11 cellular contexts compared by ENCODE assay signal in the genomic region with DNA sequence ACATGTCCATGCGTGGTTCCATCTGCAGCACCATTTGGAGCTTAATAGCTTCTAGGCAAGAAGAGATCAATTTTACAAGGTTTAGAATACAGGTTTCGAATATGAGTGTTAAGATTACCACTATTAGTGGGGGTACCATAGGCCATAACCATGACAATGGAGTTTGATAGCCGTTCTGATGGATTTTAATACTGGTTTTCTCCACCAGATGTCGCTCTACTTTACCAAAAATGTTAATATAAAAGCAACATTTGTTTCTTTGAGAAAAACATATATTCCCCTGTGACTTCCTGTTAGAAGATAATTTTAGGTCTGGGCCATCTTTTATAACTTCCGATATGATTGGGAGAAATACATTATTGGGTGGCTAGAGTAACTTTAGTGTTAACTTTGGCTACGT.
DNase-seq lines count a peak whose midpoint lies in the region; ATAC-seq, FAIRE-seq and TF ChIP-seq lines count a peak whose summit lies in the region.
"Had no signal": no experiment of that assay in that cellular context is flagged by ENCODE, and none has a peak within 500 bp of the region (broad histone marks: within the 10 kb centered on the region; RNA-seq: fewer than 3 reads in every experiment).

No MANE protein-coding gene starts in this region.

- no peaks in the 10 kb centered on the region for H3K9me1 ChIP-seq in keratinocyte (ENCODE audit: control insufficient read depth, extremely low read depth, insufficient read depth, low read length)

- H3K27me3 ChIP-seq in Caco-2 (replicated peaks; ENCODE audit: control insufficient read depth, insufficient read depth, low read length) = no peaks in the 10 kb centered on the region
- no peaks in the 10 kb centered on the region for H3K27me3 ChIP-seq in keratinocyte (ENCODE audit: control insufficient read depth, extremely low read depth, insufficient read depth, low read length)

- H3K4me2 ChIP-seq in keratinocyte (ENCODE audit: control insufficient read depth, extremely low read depth, insufficient read depth, low read depth, low read length) = no peak overlapping the region

- DNase-seq in Caco-2 (peak in 1 of 2 experiments; percentile 1), HT1080 (ENCODE audit: low read depth) (peak; percentile 0), keratinocyte (ENCODE audit: low read depth, low spot score) (no peak), ecto neural progenitor cell (ENCODE audit: low spot score) (no peak), GDM1 (lab: John Stamatoyannopoulos, UW) (no peak), NCI-H1105 (lab: John Stamatoyannopoulos, UW) (no peak)
- DNase-seq: NCI-H2107; stimulated activated CD4-positive, alpha-beta T cell treated with anti-CD3 and anti-CD28 coated beads, Interleukin-12 subunit alpha, Interleukin-12 subunit beta, amount 100 ng/mL, for 4 hours; stimulated activated naive CD8-positive, alpha-beta T cell treated with anti-CD3 and anti-CD28 coated beads, Interleukin-15, amount 100 ng/mL, for 72 hours had no signal

- H3K9me3 ChIP-seq in Caco-2 = no peaks in the 10 kb centered on the region
- no peaks in the 10 kb centered on the region for H3K9me3 ChIP-seq in keratinocyte (ENCODE audit: control insufficient read depth, low read depth, low read length)

- FAIRE-seq in keratinocyte (lab: Jason Lieb, UNC) = no peak

- H3K4me1 Mint-ChIP-seq in Caco-2 (ENCODE audit: low read depth, unreplicated experiment) = no peaks in the 10 kb centered on the region
- H3K4me1 Mint-ChIP-seq: stimulated activated naive CD8-positive, alpha-beta T cell treated with anti-CD3 and anti-CD28 coated beads, Interleukin-15, amount 100 ng/mL, for 72 hours had no signal

- no peak overlapping the region for H3K9ac ChIP-seq in keratinocyte (ENCODE audit: control insufficient read depth, extremely low read depth, insufficient read depth, low read length)

- H3K4me3 Mint-ChIP-seq in Caco-2 (ENCODE audit: unreplicated experiment) = no peak overlapping the region
- H3K4me3 Mint-ChIP-seq: stimulated activated naive CD8-positive, alpha-beta T cell treated with anti-CD3 and anti-CD28 coated beads, Interleukin-15, amount 100 ng/mL, for 72 hours had no signal

- H3K79me2 ChIP-seq in keratinocyte (ENCODE audit: control insufficient read depth, insufficient read depth, low read length) = no peaks in the 10 kb centered on the region

- CTCF ChIA-PET in Caco-2 (lab: Charles Lee) = no interaction called here

- intact Hi-C loops in Caco-2 (cut with micrococcal nuclease; ENCODE audit: unreplicated experiment) = no loop called here

- no peak overlapping the region for H3K27ac Mint-ChIP-seq in Caco-2 (ENCODE audit: unreplicated experiment)
- H3K27ac Mint-ChIP-seq: stimulated activated naive CD8-positive, alpha-beta T cell treated with anti-CD3 and anti-CD28 coated beads, Interleukin-15, amount 100 ng/mL, for 72 hours had no signal

- dilution Hi-C loops in keratinocyte (cut with MboI; ENCODE audit: extremely low pct_ligation_motif_present, low sequenced_read_pairs) = no loop called here

- H3K27me3 Mint-ChIP-seq in Caco-2 (ENCODE audit: insufficient read depth, unreplicated experiment) = peaks cover 4% of the 10 kb centered on the region
- H3K27me3 Mint-ChIP-seq: stimulated activated naive CD8-positive, alpha-beta T cell treated with anti-CD3 and anti-CD28 coated beads, Interleukin-15, amount 100 ng/mL, for 72 hours had no signal

- H3K4me3 ChIP-seq in Caco-2 (ENCODE audit: low read depth, low read length) = no peak overlapping the region
- no peak overlapping the region for H3K4me3 ChIP-seq in WI38 (ENCODE audit: low read depth, low read length)
- H3K4me3 ChIP-seq in keratinocyte (ENCODE audit: control insufficient read depth in 2 of 3, extremely low read depth in 1 of 3, insufficient read depth in 2 of 3, low read depth in 1 of 3, low read length in 3 of 3) = no peak overlapping the region

- BruUV-seq in Caco-2 (replicated peaks; lab: Mats Ljungman, UMichigan) = no TSS peak

- H3K27ac ChIP-seq in keratinocyte (ENCODE audit: control insufficient read depth, insufficient read depth, low read length) = no peak overlapping the region

- no peak for ATAC-seq in GM19463 (IDR thresholded peaks at IDR 0.05; ENCODE audit: unreplicated experiment)
- ATAC-seq: stimulated activated naive CD8-positive, alpha-beta T cell treated with anti-CD3 and anti-CD28 coated beads, Interleukin-15, amount 100 ng/mL, for 72 hours had no signal

- H3K9me3 Mint-ChIP-seq in Caco-2 (ENCODE audit: unreplicated experiment) = no peaks in the 10 kb centered on the region
- H3K9me3 Mint-ChIP-seq: stimulated activated naive CD8-positive, alpha-beta T cell treated with anti-CD3 and anti-CD28 coated beads, Interleukin-15, amount 100 ng/mL, for 72 hours had no signal

- H3K36me3 Mint-ChIP-seq in Caco-2 (ENCODE audit: insufficient read depth, unreplicated experiment) = no peaks in the 10 kb centered on the region

- H3K36me3 ChIP-seq in Caco-2 (ENCODE audit: control insufficient read depth, insufficient read depth, low read length) (no peaks in the 10 kb centered on the region), keratinocyte (ENCODE audit: control insufficient read depth in 2 of 2, extremely low read depth in 1 of 2, insufficient read depth in 2 of 2, low read length in 2 of 2) (no peaks in the 10 kb centered on the region)

- POLR2A ChIA-PET in Caco-2 (lab: Charles Lee) = no interaction called here

- H4K20me1 ChIP-seq in keratinocyte (ENCODE audit: control insufficient read depth, extremely low read depth, insufficient read depth, low read length) = no peaks in the 10 kb centered on the region

- no peaks in the 10 kb centered on the region for H3K4me1 ChIP-seq in Caco-2
- H3K4me1 ChIP-seq in keratinocyte (ENCODE audit: control insufficient read depth, extremely low read depth, insufficient read depth, low read length) = no peaks in the 10 kb centered on the region

- H2AFZ ChIP-seq in keratinocyte (ENCODE audit: control insufficient read depth, low read length) = no peak overlapping the region

- TF ChIP-seq CTCF in Caco-2 (IDR thresholded peaks at IDR 0.05; ENCODE audit: insufficient read depth in 1 of 2, low read depth in 1 of 2, low read length in 1 of 2, severe bottlenecking in 1 of 2, unreplicated experiment in 1 of 2) (peak; percentile 3 to 24), WI38 (IDR thresholded peaks at IDR 0.05; ENCODE audit: low read depth, low read length) (0 out of 2 replicates have a peak, but pooled peaks have one; percentile 12), keratinocyte (optimal IDR thresholded peaks at IDR 0.05 in 1 of 3, IDR thresholded peaks at IDR 0.05 in 1 of 3, conservative IDR thresholded peaks at IDR 0.05 in 1 of 3; ENCODE audit: extremely low read depth in 1 of 3, insufficient read depth in 2 of 3, low read length in 3 of 3) (peak in 2 of 3 experiments; percentile 26 to 32)
